Comparison of ENCODE assay signal across 1 cellular context in the genomic region with DNA sequence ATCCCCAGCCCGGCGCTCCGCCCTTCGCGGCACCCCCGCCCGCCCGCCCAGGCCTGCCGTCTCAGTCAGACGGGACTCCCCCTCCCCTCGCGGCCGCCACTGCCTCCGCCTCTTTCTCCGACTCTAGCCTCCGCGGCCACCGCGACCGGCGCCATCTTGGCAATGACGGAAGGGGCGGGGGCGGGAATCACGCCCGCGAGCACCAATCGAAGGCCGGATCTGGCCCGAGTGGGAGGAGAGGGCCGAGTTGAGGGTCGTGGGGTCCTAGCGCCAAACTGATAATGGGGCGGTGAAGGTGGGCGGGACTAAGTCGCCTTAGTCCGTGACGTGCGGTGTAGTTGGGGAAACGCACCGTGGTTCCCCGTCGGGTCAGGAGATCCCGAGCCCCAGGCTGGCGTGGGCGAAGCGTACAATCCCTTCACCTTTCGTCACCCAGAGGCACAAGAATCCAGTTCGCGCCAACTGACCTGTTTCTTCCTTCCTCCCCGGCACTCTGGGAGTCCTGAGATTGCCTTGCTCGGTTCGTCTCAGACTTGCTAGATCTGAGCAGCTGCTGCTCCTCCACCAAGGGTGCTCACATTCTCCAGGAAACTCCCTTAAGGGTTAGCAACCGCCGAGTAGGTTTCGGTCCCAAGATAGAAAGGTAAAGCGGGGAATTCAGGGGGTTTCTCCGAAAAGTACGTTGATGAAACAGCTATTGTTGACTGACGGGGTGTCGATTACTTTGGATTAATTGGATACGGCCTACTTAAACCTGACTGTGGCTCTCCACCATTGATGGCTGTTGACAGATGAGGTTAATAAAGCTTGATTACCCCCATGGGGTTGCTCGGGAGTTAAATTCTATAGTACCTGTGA.
TF ChIP-seq lines count a peak whose summit lies in the region.

A gene (minus strand): TSS at position 164 of the 858 bp plus-strand sequence. CDS start 35,843 bp downstream, outside the sequence.

TF ChIP-seq in HepG2, 621 proteins besides CTCF, POLR2A, EP300 and RAD21 (continued from another document and continues in another):
- TF ChIP-seq, protein P1, sequence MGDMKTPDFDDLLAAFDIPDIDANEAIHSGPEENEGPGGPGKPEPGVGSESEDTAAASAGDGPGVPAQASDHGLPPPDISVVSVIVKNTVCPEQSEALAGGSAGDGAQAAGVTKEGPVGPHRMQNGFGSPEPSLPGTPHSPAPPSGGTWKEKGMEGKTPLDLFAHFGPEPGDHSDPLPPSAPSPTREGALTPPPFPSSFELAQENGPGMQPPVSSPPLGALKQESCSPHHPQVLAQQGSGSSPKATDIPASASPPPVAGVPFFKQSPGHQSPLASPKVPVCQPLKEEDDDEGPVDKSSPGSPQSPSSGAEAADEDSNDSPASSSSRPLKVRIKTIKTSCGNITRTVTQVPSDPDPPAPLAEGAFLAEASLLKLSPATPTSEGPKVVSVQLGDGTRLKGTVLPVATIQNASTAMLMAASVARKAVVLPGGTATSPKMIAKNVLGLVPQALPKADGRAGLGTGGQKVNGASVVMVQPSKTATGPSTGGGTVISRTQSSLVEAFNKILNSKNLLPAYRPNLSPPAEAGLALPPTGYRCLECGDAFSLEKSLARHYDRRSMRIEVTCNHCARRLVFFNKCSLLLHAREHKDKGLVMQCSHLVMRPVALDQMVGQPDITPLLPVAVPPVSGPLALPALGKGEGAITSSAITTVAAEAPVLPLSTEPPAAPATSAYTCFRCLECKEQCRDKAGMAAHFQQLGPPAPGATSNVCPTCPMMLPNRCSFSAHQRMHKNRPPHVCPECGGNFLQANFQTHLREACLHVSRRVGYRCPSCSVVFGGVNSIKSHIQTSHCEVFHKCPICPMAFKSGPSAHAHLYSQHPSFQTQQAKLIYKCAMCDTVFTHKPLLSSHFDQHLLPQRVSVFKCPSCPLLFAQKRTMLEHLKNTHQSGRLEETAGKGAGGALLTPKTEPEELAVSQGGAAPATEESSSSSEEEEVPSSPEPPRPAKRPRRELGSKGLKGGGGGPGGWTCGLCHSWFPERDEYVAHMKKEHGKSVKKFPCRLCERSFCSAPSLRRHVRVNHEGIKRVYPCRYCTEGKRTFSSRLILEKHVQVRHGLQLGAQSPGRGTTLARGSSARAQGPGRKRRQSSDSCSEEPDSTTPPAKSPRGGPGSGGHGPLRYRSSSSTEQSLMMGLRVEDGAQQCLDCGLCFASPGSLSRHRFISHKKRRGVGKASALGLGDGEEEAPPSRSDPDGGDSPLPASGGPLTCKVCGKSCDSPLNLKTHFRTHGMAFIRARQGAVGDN (CRISPR knock-in tag; IDR thresholded peaks at IDR 0.05) = peak; percentile 79
- TF ChIP-seq ZNF782 (CRISPR knock-in tag; IDR thresholded peaks at IDR 0.05; ENCODE audit: borderline replicate concordance) = peak; percentile 91; the same call in 1 of the 2 replicates
- TF ChIP-seq ZNF670 (CRISPR knock-in tag; IDR thresholded peaks at IDR 0.05; ENCODE audit: borderline replicate concordance) = peak; percentile 25; the same call in 1 of the 2 replicates
- TF ChIP-seq PHF8 (CRISPR knock-in tag; IDR thresholded peaks at IDR 0.05) = peak; percentile 67
- peak; percentile 40; the same call in 1 of the 2 replicates for TF ChIP-seq YEATS2 (CRISPR knock-in tag; IDR thresholded peaks at IDR 0.05; ENCODE audit: borderline replicate concordance)
- TF ChIP-seq ZNF138 (CRISPR knock-in tag; IDR thresholded peaks at IDR 0.05; ENCODE audit: low read depth) = no peak
- no peak for TF ChIP-seq SMARCE1 (IDR thresholded peaks at IDR 0.05; ENCODE audit: borderline replicate concordance)
- TF ChIP-seq ZSCAN22 (CRISPR knock-in tag; IDR thresholded peaks at IDR 0.05) = 0 out of 2 replicates have a peak, but pooled peaks have one; percentile 25
- TF ChIP-seq, protein P2, sequence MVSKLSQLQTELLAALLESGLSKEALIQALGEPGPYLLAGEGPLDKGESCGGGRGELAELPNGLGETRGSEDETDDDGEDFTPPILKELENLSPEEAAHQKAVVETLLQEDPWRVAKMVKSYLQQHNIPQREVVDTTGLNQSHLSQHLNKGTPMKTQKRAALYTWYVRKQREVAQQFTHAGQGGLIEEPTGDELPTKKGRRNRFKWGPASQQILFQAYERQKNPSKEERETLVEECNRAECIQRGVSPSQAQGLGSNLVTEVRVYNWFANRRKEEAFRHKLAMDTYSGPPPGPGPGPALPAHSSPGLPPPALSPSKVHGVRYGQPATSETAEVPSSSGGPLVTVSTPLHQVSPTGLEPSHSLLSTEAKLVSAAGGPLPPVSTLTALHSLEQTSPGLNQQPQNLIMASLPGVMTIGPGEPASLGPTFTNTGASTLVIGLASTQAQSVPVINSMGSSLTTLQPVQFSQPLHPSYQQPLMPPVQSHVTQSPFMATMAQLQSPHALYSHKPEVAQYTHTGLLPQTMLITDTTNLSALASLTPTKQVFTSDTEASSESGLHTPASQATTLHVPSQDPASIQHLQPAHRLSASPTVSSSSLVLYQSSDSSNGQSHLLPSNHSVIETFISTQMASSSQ (IDR thresholded peaks at IDR 0.05; ENCODE audit: low read depth) = 0 out of 2 replicates have a peak, but pooled peaks have one; percentile 27
- TF ChIP-seq, protein P2 (CRISPR knock-in tag; IDR thresholded peaks at IDR 0.05; ENCODE audit: borderline replicate concordance) = peak; percentile 68; the same call in 1 of the 2 replicates
- no peak for TF ChIP-seq RCOR2 (CRISPR knock-in tag; IDR thresholded peaks at IDR 0.05)
- TF ChIP-seq YEATS4 (CRISPR knock-in tag; IDR thresholded peaks at IDR 0.05; ENCODE audit: borderline replicate concordance) = peak; percentile 57
- no peak for TF ChIP-seq ZMAT3 (CRISPR knock-in tag; conservative IDR thresholded peaks at IDR 0.05)
- TF ChIP-seq, protein P3, sequence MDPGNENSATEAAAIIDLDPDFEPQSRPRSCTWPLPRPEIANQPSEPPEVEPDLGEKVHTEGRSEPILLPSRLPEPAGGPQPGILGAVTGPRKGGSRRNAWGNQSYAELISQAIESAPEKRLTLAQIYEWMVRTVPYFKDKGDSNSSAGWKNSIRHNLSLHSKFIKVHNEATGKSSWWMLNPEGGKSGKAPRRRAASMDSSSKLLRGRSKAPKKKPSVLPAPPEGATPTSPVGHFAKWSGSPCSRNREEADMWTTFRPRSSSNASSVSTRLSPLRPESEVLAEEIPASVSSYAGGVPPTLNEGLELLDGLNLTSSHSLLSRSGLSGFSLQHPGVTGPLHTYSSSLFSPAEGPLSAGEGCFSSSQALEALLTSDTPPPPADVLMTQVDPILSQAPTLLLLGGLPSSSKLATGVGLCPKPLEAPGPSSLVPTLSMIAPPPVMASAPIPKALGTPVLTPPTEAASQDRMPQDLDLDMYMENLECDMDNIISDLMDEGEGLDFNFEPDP (CRISPR knock-in tag; conservative IDR thresholded peaks at IDR 0.05) = no peak
- peak; percentile 82 for TF ChIP-seq MEIS1 (CRISPR knock-in tag; IDR thresholded peaks at IDR 0.05; ENCODE audit: borderline replicate concordance)
- TF ChIP-seq, protein P4, sequence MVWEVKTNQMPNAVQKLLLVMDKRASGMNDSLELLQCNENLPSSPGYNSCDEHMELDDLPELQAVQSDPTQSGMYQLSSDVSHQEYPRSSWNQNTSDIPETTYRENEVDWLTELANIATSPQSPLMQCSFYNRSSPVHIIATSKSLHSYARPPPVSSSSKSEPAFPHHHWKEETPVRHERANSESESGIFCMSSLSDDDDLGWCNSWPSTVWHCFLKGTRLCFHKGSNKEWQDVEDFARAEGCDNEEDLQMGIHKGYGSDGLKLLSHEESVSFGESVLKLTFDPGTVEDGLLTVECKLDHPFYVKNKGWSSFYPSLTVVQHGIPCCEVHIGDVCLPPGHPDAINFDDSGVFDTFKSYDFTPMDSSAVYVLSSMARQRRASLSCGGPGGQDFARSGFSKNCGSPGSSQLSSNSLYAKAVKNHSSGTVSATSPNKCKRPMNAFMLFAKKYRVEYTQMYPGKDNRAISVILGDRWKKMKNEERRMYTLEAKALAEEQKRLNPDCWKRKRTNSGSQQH (CRISPR knock-in tag; IDR thresholded peaks at IDR 0.05; ENCODE audit: low read depth) = peak; percentile 77; the same call in 1 of the 2 replicates
- 0 out of 2 replicates have a peak, but pooled peaks have one; percentile 6 for TF ChIP-seq HOXA9 (CRISPR knock-in tag; IDR thresholded peaks at IDR 0.05; ENCODE audit: borderline replicate concordance)
- peak; percentile 86 for TF ChIP-seq NFYB (CRISPR knock-in tag; IDR thresholded peaks at IDR 0.05)
- peak; percentile 47; the same call in 1 of the 2 replicates for TF ChIP-seq PHF20 (CRISPR knock-in tag; IDR thresholded peaks at IDR 0.05)
- no peak for TF ChIP-seq RFX1 (IDR thresholded peaks at IDR 0.05)
- TF ChIP-seq NFKBIZ (CRISPR knock-in tag; IDR thresholded peaks at IDR 0.05) = 0 out of 2 replicates have a peak, but pooled peaks have one; percentile 23
- TF ChIP-seq, protein P5, sequence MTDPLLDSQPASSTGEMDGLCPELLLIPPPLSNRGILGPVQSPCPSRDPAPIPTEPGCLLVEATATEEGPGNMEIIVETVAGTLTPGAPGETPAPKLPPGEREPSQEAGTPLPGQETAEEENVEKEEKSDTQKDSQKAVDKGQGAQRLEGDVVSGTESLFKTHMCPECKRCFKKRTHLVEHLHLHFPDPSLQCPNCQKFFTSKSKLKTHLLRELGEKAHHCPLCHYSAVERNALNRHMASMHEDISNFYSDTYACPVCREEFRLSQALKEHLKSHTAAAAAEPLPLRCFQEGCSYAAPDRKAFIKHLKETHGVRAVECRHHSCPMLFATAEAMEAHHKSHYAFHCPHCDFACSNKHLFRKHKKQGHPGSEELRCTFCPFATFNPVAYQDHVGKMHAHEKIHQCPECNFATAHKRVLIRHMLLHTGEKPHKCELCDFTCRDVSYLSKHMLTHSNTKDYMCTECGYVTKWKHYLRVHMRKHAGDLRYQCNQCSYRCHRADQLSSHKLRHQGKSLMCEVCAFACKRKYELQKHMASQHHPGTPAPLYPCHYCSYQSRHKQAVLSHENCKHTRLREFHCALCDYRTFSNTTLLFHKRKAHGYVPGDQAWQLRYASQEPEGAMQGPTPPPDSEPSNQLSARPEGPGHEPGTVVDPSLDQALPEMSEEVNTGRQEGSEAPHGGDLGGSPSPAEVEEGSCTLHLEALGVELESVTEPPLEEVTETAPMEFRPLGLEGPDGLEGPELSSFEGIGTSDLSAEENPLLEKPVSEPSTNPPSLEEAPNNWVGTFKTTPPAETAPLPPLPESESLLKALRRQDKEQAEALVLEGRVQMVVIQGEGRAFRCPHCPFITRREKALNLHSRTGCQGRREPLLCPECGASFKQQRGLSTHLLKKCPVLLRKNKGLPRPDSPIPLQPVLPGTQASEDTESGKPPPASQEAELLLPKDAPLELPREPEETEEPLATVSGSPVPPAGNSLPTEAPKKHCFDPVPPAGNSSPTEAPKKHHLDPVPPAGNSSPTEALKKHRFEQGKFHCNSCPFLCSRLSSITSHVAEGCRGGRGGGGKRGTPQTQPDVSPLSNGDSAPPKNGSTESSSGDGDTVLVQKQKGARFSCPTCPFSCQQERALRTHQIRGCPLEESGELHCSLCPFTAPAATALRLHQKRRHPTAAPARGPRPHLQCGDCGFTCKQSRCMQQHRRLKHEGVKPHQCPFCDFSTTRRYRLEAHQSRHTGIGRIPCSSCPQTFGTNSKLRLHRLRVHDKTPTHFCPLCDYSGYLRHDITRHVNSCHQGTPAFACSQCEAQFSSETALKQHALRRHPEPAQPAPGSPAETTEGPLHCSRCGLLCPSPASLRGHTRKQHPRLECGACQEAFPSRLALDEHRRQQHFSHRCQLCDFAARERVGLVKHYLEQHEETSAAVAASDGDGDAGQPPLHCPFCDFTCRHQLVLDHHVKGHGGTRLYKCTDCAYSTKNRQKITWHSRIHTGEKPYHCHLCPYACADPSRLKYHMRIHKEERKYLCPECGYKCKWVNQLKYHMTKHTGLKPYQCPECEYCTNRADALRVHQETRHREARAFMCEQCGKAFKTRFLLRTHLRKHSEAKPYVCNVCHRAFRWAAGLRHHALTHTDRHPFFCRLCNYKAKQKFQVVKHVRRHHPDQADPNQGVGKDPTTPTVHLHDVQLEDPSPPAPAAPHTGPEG (CRISPR knock-in tag; IDR thresholded peaks at IDR 0.05) = 0 out of 2 replicates have a peak, but pooled peaks have one; percentile 13
- 0 out of 2 replicates have a peak, but pooled peaks have one; percentile 69 for TF ChIP-seq MAF1 (CRISPR knock-in tag; IDR thresholded peaks at IDR 0.05; ENCODE audit: borderline replicate concordance)
- peak; percentile 61; the same call in 1 of the 2 replicates for TF ChIP-seq ZBTB7B (CRISPR knock-in tag; IDR thresholded peaks at IDR 0.05)
- no peak for TF ChIP-seq SRSF9 (IDR thresholded peaks at IDR 0.05; ENCODE audit: borderline replicate concordance, insufficient read depth, low read depth, low read length, poor library complexity, severe bottlenecking)
- peak; percentile 100 for TF ChIP-seq ZMYM4 (CRISPR knock-in tag; IDR thresholded peaks at IDR 0.05)
- 0 out of 2 replicates have a peak, but pooled peaks have one; percentile 11 for TF ChIP-seq HMG20B (CRISPR knock-in tag; conservative IDR thresholded peaks at IDR 0.05)
- TF ChIP-seq ZFX (CRISPR knock-in tag; IDR thresholded peaks at IDR 0.05; ENCODE audit: low read depth) = peak; percentile 79
- 0 out of 2 replicates have a peak, but pooled peaks have one; percentile 35 for TF ChIP-seq ZNF891 (CRISPR knock-in tag; IDR thresholded peaks at IDR 0.05)
- 0 out of 2 replicates have a peak, but pooled peaks have one; percentile 57 for TF ChIP-seq ZNF335 (CRISPR knock-in tag; IDR thresholded peaks at IDR 0.05)
- TF ChIP-seq, protein P6, sequence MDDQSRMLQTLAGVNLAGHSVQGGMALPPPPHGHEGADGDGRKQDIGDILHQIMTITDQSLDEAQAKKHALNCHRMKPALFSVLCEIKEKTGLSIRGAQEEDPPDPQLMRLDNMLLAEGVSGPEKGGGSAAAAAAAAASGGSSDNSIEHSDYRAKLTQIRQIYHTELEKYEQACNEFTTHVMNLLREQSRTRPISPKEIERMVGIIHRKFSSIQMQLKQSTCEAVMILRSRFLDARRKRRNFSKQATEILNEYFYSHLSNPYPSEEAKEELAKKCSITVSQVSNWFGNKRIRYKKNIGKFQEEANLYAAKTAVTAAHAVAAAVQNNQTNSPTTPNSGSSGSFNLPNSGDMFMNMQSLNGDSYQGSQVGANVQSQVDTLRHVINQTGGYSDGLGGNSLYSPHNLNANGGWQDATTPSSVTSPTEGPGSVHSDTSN (CRISPR knock-in tag; IDR thresholded peaks at IDR 0.05; ENCODE audit: borderline replicate concordance) = peak; percentile 74; the same call in 1 of the 2 replicates
- TF ChIP-seq ZNF788 (CRISPR knock-in tag; IDR thresholded peaks at IDR 0.05; ENCODE audit: borderline replicate concordance) = peak; percentile 82; the same call in 1 of the 2 replicates
- TF ChIP-seq ATRX (CRISPR knock-in tag; IDR thresholded peaks at IDR 0.05; ENCODE audit: borderline replicate concordance) = no peak
- TF ChIP-seq EEA1 (CRISPR knock-in tag; IDR thresholded peaks at IDR 0.05; ENCODE audit: borderline replicate concordance) = no peak
